In the genomic region with DNA sequence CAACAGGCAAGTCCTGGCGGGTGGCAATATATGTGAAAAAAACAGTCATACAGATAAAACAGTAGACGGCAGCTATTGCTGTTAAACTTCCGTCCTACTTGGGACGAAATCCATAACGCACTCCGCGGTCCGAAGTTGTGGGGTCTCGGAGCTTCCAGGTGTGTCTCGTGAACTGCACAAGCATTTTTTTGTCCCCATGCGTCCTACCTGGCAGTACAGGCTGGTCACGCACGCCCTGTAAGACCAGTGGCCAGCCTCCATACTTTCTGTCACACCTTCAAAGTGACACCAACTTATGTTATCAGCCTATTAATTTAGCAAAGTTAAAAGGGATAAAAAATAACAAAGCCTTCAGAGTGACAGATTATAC, we compare ENCODE assay signal across 8 cellular contexts. TPM values are rescaled to one million over a fixed set of nuclear protein-coding genes. Genes with fewer than 3 reads are reported as not detected.
DNase-seq lines count a peak whose midpoint lies in the region; ATAC-seq, FAIRE-seq and TF ChIP-seq lines count a peak whose summit lies in the region.

No MANE protein-coding gene starts in this region.

- H3K9me3 Mint-ChIP-seq in CD14-positive monocyte, result peaks cover 0 to 15% (median 0%) of the 10 kb centered on the region in 7 donors
- H3K9me3 Mint-ChIP-seq in H9, result no peaks in the 10 kb centered on the region
- no peaks in the 10 kb centered on the region for H3K9me3 Mint-ChIP-seq in astrocyte (ENCODE audit: unreplicated experiment)

- H3K18ac ChIP-seq in H9 (ENCODE audit: insufficient read length, low read depth, low read length) (no peak overlapping the region), mesendoderm (ENCODE audit: low read length) (no peak overlapping the region)

- intact Hi-C loops in CD14-positive monocyte (cut with micrococcal nuclease) (loop anchor here (5.0 to 10.0 kb wide), 4 partner anchors 103 to 193 kb away; no protein-coding TSS in a partner anchor), OCI-LY7 (cut with micrococcal nuclease; ENCODE audit: unreplicated experiment) (loop anchor here (5.0 kb wide), 1 partner anchor 92 kb away; no protein-coding TSS in a partner anchor)

- H3K27ac ChIP-seq in H9 (ENCODE audit: insufficient read length, low read depth, low read length) (no peak overlapping the region), astrocyte (ENCODE audit: low read depth, low read length) (no peak overlapping the region), mesendoderm (ENCODE audit: low read depth, low read length) (no peak overlapping the region), OCI-LY7 (ENCODE audit: low read depth, low read length, poor library complexity, severe bottlenecking) (no peak overlapping the region)

- H4K91ac ChIP-seq in H9 (ENCODE audit: insufficient read length, low read depth, low read length), result no peak overlapping the region

- H3K36me3 ChIP-seq in astrocyte (ENCODE audit: insufficient read depth, low read length), result no peaks in the 10 kb centered on the region
- no peaks in the 10 kb centered on the region for H3K36me3 ChIP-seq in mesendoderm (ENCODE audit: control insufficient read depth, insufficient read depth, low read length)
- H3K36me3 ChIP-seq in OCI-LY7 (ENCODE audit: insufficient read depth, low read length), result no peaks in the 10 kb centered on the region

- peaks cover 11% of the 10 kb centered on the region for H3K4me1 Mint-ChIP-seq in CD14-positive monocyte
- H3K4me1 Mint-ChIP-seq in H9, result peaks cover 5 to 6% of the 10 kb centered on the region in 2 experiments; a peak in 2 of 4 replicates
- H3K4me1 Mint-ChIP-seq in astrocyte (ENCODE audit: low read depth, unreplicated experiment), result no peaks in the 10 kb centered on the region

- H2AFZ ChIP-seq in H9 (ENCODE audit: low read length) (no peak overlapping the region), astrocyte (ENCODE audit: low read depth, low read length) (no peak overlapping the region), OCI-LY7 (ENCODE audit: low read length) (no peak overlapping the region)

- ATAC-seq in GM19324 (IDR thresholded peaks at IDR 0.05; ENCODE audit: low FRiP score, unreplicated experiment), result no peak

- no CpG with 5 or more reads among the region's 13 CpGs for WGBS in H9 (ENCODE audit: extremely low coverage, insufficient read length, low lambda C conversion rate)
- WGBS in mesendoderm (ENCODE audit: extremely low coverage, insufficient coverage, low lambda C conversion rate), result no CpG with 5 or more reads among the region's 13 CpGs

- peak overlapping the region; percentile 65 to 93 for H3K4me3 Mint-ChIP-seq in CD14-positive monocyte
- peak overlapping the region in 1 of 2 experiments; percentile 39; a peak in 2 of 5 replicates for H3K4me3 Mint-ChIP-seq in H9
- H3K4me3 Mint-ChIP-seq in astrocyte (ENCODE audit: unreplicated experiment), result peak overlapping the region; percentile 81

- H3K79me2 ChIP-seq in H9 (ENCODE audit: insufficient read depth, low read length), result no peaks in the 10 kb centered on the region
- H3K79me2 ChIP-seq in astrocyte (ENCODE audit: insufficient read depth, low read length), result no peaks in the 10 kb centered on the region
- H3K79me2 ChIP-seq in mesendoderm (ENCODE audit: control insufficient read depth, insufficient read depth, low read length), result no peaks in the 10 kb centered on the region
- H3K79me2 ChIP-seq in OCI-LY7 (ENCODE audit: insufficient read depth, low read depth, low read length), result no peaks in the 10 kb centered on the region

- H3K9me3 ChIP-seq in H9 (ENCODE audit: control insufficient read depth, low read depth, low read length) (no peaks in the 10 kb centered on the region), astrocyte (ENCODE audit: insufficient read depth, low read depth, low read length) (no peaks in the 10 kb centered on the region), OCI-LY7 (ENCODE audit: low read length) (no peaks in the 10 kb centered on the region)

- no peak overlapping the region for H4K5ac ChIP-seq in H9 (ENCODE audit: insufficient read length, low read depth, low read length)
- H4K5ac ChIP-seq in mesendoderm (ENCODE audit: low read length), result no peak overlapping the region

- BruUV-seq in OCI-LY7 (replicated peaks; lab: Mats Ljungman, UMichigan), result no TSS peak

- H3K27ac Mint-ChIP-seq in CD14-positive monocyte (peak overlapping the region in 4 of 7 donors; percentile 13 to 59 (median 30)), H9 (no peak overlapping the region), astrocyte (ENCODE audit: unreplicated experiment) (peak overlapping the region; percentile 84)

- H2BK20ac ChIP-seq in H9 (ENCODE audit: low read depth, low read length, poor library complexity, severe bottlenecking), result no peak overlapping the region

- no peaks in the 10 kb centered on the region for H3K9me2 ChIP-seq in OCI-LY7 (ENCODE audit: insufficient read depth, low read length)

- H3T11ph ChIP-seq in H9 (ENCODE audit: low read length), result no peak overlapping the region

- peak overlapping the region; percentile 14 for H3K4me2 ChIP-seq in H9 (ENCODE audit: insufficient read depth, insufficient read length, low read length)
- peak overlapping the region; percentile 84 for H3K4me2 ChIP-seq in astrocyte (ENCODE audit: low read length)
- peak overlapping the region; percentile 77 for H3K4me2 ChIP-seq in mesendoderm (ENCODE audit: low read length)
- no peak overlapping the region for H3K4me2 ChIP-seq in OCI-LY7 (ENCODE audit: low read length)

- TF ChIP-seq CTCF in CD14-positive monocyte (IDR thresholded peaks at IDR 0.05) (no peak), H9 (conservative IDR thresholded peaks at IDR 0.05) (no peak), astrocyte (IDR thresholded peaks at IDR 0.05; ENCODE audit: insufficient read depth, low read depth, low read length) (no peak), OCI-LY7 (conservative IDR thresholded peaks at IDR 0.05; ENCODE audit: low read length) (no peak)

- H3K9ac ChIP-seq in H9 (ENCODE audit: extremely low read depth, insufficient read length, low read length) (no peak overlapping the region), astrocyte (ENCODE audit: low read length) (peak overlapping the region; percentile 52), mesendoderm (ENCODE audit: low read length) (peak overlapping the region; percentile 43)

- no peaks in the 10 kb centered on the region for H3K36me3 Mint-ChIP-seq in CD14-positive monocyte
- H3K36me3 Mint-ChIP-seq in H9 (ENCODE audit: insufficient read depth in 1 of 3, low read depth in 3 of 3), result no peaks in the 10 kb centered on the region
- H3K36me3 Mint-ChIP-seq in astrocyte (ENCODE audit: low read depth, unreplicated experiment), result no peaks in the 10 kb centered on the region

- POLR2A ChIA-PET in OCI-LY7 (lab: Charles Lee), result no interaction called here

- H3K27me3 Mint-ChIP-seq in CD14-positive monocyte (ENCODE audit: low read depth in 3 of 3) (peaks cover 40 to 56% (median 40%) of the 10 kb centered on the region in 3 donors), H9 (ENCODE audit: low read depth) (peaks cover 15% of the 10 kb centered on the region), astrocyte (ENCODE audit: low read depth, unreplicated experiment) (peaks cover 4% of the 10 kb centered on the region)

- H3K4me1 ChIP-seq in H9 (ENCODE audit: insufficient read depth, low read length) (peaks cover 6% of the 10 kb centered on the region), astrocyte (ENCODE audit: insufficient read depth, low read length) (peaks cover 6% of the 10 kb centered on the region), mesendoderm (ENCODE audit: control insufficient read depth, low read depth, low read length) (no peaks in the 10 kb centered on the region), OCI-LY7 (ENCODE audit: insufficient read depth, low read length, poor library complexity, severe bottlenecking) (peaks cover 3% of the 10 kb centered on the region)

- H2BK15ac ChIP-seq in H9 (ENCODE audit: low read depth, low read length), result no peak overlapping the region
- no peak overlapping the region for H2BK15ac ChIP-seq in mesendoderm (replicated peaks; ENCODE audit: low read depth)

- H3K4ac ChIP-seq in H9 (ENCODE audit: low read depth, low read length), result no peak overlapping the region
- H3K4ac ChIP-seq in mesendoderm (ENCODE audit: low read depth, low read length), result no peak overlapping the region

- no peak overlapping the region for H3K56ac ChIP-seq in H9 (ENCODE audit: insufficient read length, low read depth, low read length)
- H3K56ac ChIP-seq in mesendoderm (ENCODE audit: low read length), result peak overlapping the region; percentile 69

- H3K4me3 ChIP-seq in astrocyte (ENCODE audit: insufficient read depth, low read depth, low read length), result peak overlapping the region; percentile 51
- H3K4me3 ChIP-seq in mesendoderm (ENCODE audit: low read length), result peak overlapping the region; percentile 39
- no peak overlapping the region for H3K4me3 ChIP-seq in OCI-LY7 (ENCODE audit: low read depth, low read length, poor library complexity, severe bottlenecking)

- H3K14ac ChIP-seq in H9 (ENCODE audit: insufficient read depth, low read length), result no peak overlapping the region

- CTCF ChIA-PET in OCI-LY7 (lab: Charles Lee; ENCODE audit: unreplicated experiment), result no interaction called here

- no peak overlapping the region for H3K23ac ChIP-seq in H9 (ENCODE audit: insufficient read length, low read depth, low read length)
- H3K23ac ChIP-seq in mesendoderm (ENCODE audit: low read length), result no peak overlapping the region

- no peak overlapping the region for H2AK5ac ChIP-seq in H9 (ENCODE audit: insufficient read length, low read length)
- H2AK5ac ChIP-seq in mesendoderm (ENCODE audit: low read length), result no peak overlapping the region

- H4K20me1 ChIP-seq in H9 (ENCODE audit: control insufficient read depth, insufficient read depth, insufficient read length) (no peaks in the 10 kb centered on the region), astrocyte (ENCODE audit: insufficient read depth, low read length) (peaks cover 3% of the 10 kb centered on the region), OCI-LY7 (ENCODE audit: insufficient read depth, low read length) (no peaks in the 10 kb centered on the region)

- H2BK5ac ChIP-seq in H9 (ENCODE audit: insufficient read length, low read length) (no peak overlapping the region), mesendoderm (ENCODE audit: low read length) (no peak overlapping the region)

- H3K27me3 ChIP-seq in H9 (ENCODE audit: insufficient read depth, low read length), result no peaks in the 10 kb centered on the region
- H3K27me3 ChIP-seq in astrocyte (ENCODE audit: insufficient read depth, low read length), result no peaks in the 10 kb centered on the region
- H3K27me3 ChIP-seq in mesendoderm (ENCODE audit: insufficient read depth, low read length, poor library complexity), result no peaks in the 10 kb centered on the region

- H4K8ac ChIP-seq in H9 (replicated peaks; ENCODE audit: insufficient read length, low read depth, low read length) (no peak overlapping the region), mesendoderm (ENCODE audit: low read depth, low read length) (no peak overlapping the region)

- DNase-seq in CD14-positive monocyte (ENCODE audit: low spot score) (no peak), H9 (peak; percentile 23), astrocyte (ENCODE audit: low read depth) (no peak), mesendoderm (no peak), OCI-LY7 (ENCODE audit: low spot score) (no peak), iPS-NIHi7 (ENCODE audit: extremely low spot score) (no peak)
- DNase-seq in effector CD8-positive, alpha-beta T cell (lab: John Stamatoyannopoulos, UW), result no peak

- no peaks in the 10 kb centered on the region for H3K23me2 ChIP-seq in H9 (ENCODE audit: insufficient read length, low read depth, low read length, poor library complexity, severe bottlenecking)

- H2BK12ac ChIP-seq in H9 (ENCODE audit: insufficient read length, low read depth, low read length), result no peak overlapping the region

- H3K79me1 ChIP-seq in H9 (ENCODE audit: insufficient read depth, low read depth, low read length, poor library complexity, severe bottlenecking) (no peaks in the 10 kb centered on the region), mesendoderm (ENCODE audit: low read length) (no peaks in the 10 kb centered on the region)

- H2BK120ac ChIP-seq in H9 (ENCODE audit: low read depth, low read length, poor library complexity, severe bottlenecking) (no peak overlapping the region), mesendoderm (ENCODE audit: low read depth, low read length) (no peak overlapping the region)

- FAIRE-seq in astrocyte (lab: Jason Lieb, UNC), result no peak

RNA-seq across cellular contexts. Expression of a gene that starts 51.3 kb away (rescaled TPM):
- polyA plus RNA-seq in CD14-positive monocyte, result 100 to 1,000 TPM; 480 to 653 TPM
- total RNA-seq in H9 (2021) (3.2 and 4.7 TPM in 2 replicates), astrocyte (1,145 and 1,862 TPM in 2 replicates), OCI-LY7 (2022) (not detected in 2 replicates)
- polyA plus RNA-seq in mesendoderm (2013, experiment 1 of 2), result 3.8 TPM
- 4.0 TPM for polyA plus RNA-seq in mesendoderm (2013, experiment 2 of 2)
- not detected in 2 replicates for total RNA-seq in OCI-LY7 (2014; rRNA removed; shearing (Covaris generic))

RNA-seq across cellular contexts. Expression of a gene that starts 52.5 kb away (rescaled TPM):
- 10 to 100 TPM; 17.3 to 19.2 TPM for polyA plus RNA-seq in CD14-positive monocyte
- 58.3 and 69.3 TPM in 2 replicates for total RNA-seq in H9 (2021)
- total RNA-seq in astrocyte, result 70.0 and 71.3 TPM in 2 replicates
- polyA plus RNA-seq in mesendoderm (2013, experiment 1 of 2), result 20.8 TPM
- 20.0 TPM for polyA plus RNA-seq in mesendoderm (2013, experiment 2 of 2)
- total RNA-seq in OCI-LY7 (2014; rRNA removed; shearing (Covaris generic)), result 32.9 and 62.0 TPM in 2 replicates
- total RNA-seq in OCI-LY7 (2022), result 90.6 and 94.5 TPM in 2 replicates

Comparison
In these comparisons a context has a peak if more than half of its experiments do, and no peak if none do; other contexts are left out.
1. H3K27ac Mint-ChIP-seq: peak in CD14-positive monocyte (4 of 7) and astrocyte (single experiment); none in H9 (0 of 3).
2. RNA of a gene that starts 51.3 kb away (total RNA-seq): 1,145 to 1,862 TPM in astrocyte; 3.2 to 4.7 TPM in H9 and not detected in OCI-LY7; every median in the first group is over 100 times any median in the second.